In genomic region chr1:39107891-39108290, GRCh38 we compare ENCODE assay signal across 10 cellular contexts.
DNase-seq lines count a peak whose midpoint lies in the region; TF ChIP-seq lines count a peak whose summit lies in the region.
"Had no signal": no experiment of that assay in that cellular context is flagged by ENCODE, and none has a peak within 500 bp of the region (broad histone marks: within the 10 kb centered on the region; RNA-seq: fewer than 3 reads in every experiment).

No MANE protein-coding gene starts in this region.

- TF ChIP-seq CTCF in HEK293 (tag by site-specific recombination; IDR thresholded peaks at IDR 0.05), result no peak

- no peaks in the 10 kb centered on the region for H3K36me3 ChIP-seq in HEK293 (ENCODE audit: control insufficient read depth in 2 of 2, insufficient read depth in 1 of 2, low read length in 2 of 2)

- peaks cover 23% of the 10 kb centered on the region for H3K4me1 Mint-ChIP-seq in activated CD4-positive, alpha-beta T cell treated with anti-CD3 and anti-CD28 coated beads, Interleukin-2, amount 10 ng/mL, durations not matched to agents 7 days and 5 days

- H3K36me3 Mint-ChIP-seq in activated CD4-positive, alpha-beta T cell treated with anti-CD3 and anti-CD28 coated beads, Interleukin-2, amount 10 ng/mL, durations not matched to agents 7 days and 5 days (ENCODE audit: low read depth), result no peaks in the 10 kb centered on the region

- H3K27ac ChIP-seq in HEK293 (ENCODE audit: extremely low read depth, low read depth, low read length) (no peak overlapping the region), angular gyrus (ENCODE audit: low read depth, low read length) (peak overlapping the region; percentile 65), skin epidermis (peak overlapping the region in 16 of 21 experiments; percentile 86 to 99 (median 94))

- H3K4me1 ChIP-seq in HEK293 (ENCODE audit: control insufficient read depth, insufficient read depth, low read length), result peaks cover 19% of the 10 kb centered on the region

- H3K4me3 ChIP-seq in HEK293 (ENCODE audit: low read depth, low read length) (no peak overlapping the region), iPS-18c (ENCODE audit: insufficient read depth, low read depth, low read length) (0 out of 2 replicates have a peak overlapping the region, but pooled peaks have one; percentile 80), skin epidermis (peak overlapping the region in 5 of 7 experiments; percentile 11 to 97 (median 87))

- CTCF ChIA-PET in HEK293 (lab: Yijun Ruan, JAX), result interaction anchor here (1.0 to 4.8 kb wide), 7 partner anchors 9 to 279 kb away, joined by 3 to 46 read pairs (median 3); no protein-coding TSS in a partner anchor
- CTCF ChIA-PET in activated CD4-positive, alpha-beta T cell treated with anti-CD3 and anti-CD28 coated beads, Interleukin-2, amount 10 ng/mL, durations not matched to agents 7 days and 5 days (lab: Charles Lee), result interaction anchor here (0.6 to 1.3 kb wide), 3 partner anchors 106 to 150 kb away, joined by 3 read pairs; no protein-coding TSS in a partner anchor

- H3K27ac Mint-ChIP-seq in activated CD4-positive, alpha-beta T cell treated with anti-CD3 and anti-CD28 coated beads, Interleukin-2, amount 10 ng/mL, durations not matched to agents 7 days and 5 days, result no peak overlapping the region
- H3K27ac Mint-ChIP-seq: dendritic cell treated with granulocyte-macrophage colony-stimulating factor and Interleukin-4, amounts not matched to agents 40 ng/mL and 50 ng/mL, for 4 days had no signal

- no peak for DNase-seq in T-helper 1 cell
- DNase-seq in activated CD4-positive, alpha-beta T cell treated with anti-CD3 and anti-CD28 coated beads, Interleukin-2, amount 10 ng/mL, durations not matched to agents 7 days and 5 days, result no peak
- no peak for DNase-seq in activated CD4-positive, alpha-beta T cell treated with anti-CD3 and anti-CD28 coated beads, Interleukin-2, amount 50 U/mL, for 48 hours
- DNase-seq in activated naive CD4-positive, alpha-beta T cell treated with anti-CD3 and anti-CD28 coated beads, Interleukin-2, amount 50 U/mL, for 16 hours, result no peak
- DNase-seq: NCI-H2171 treated with DMSO at 0.1 percent for 48 hours had no signal

- POLR2A ChIA-PET in HEK293 (lab: Yijun Ruan, JAX), result interaction anchor here (0.8 to 1.4 kb wide), 2 partner anchors 35 to 76 kb away, joined by 4 to 5 read pairs; no protein-coding TSS in a partner anchor
- POLR2A ChIA-PET in activated CD4-positive, alpha-beta T cell treated with anti-CD3 and anti-CD28 coated beads, Interleukin-2, amount 10 ng/mL, durations not matched to agents 7 days and 5 days (lab: Charles Lee), result no interaction called here

- no peak overlapping the region for H3K4me3 Mint-ChIP-seq in activated CD4-positive, alpha-beta T cell treated with anti-CD3 and anti-CD28 coated beads, Interleukin-2, amount 10 ng/mL, durations not matched to agents 7 days and 5 days
- H3K4me3 Mint-ChIP-seq: dendritic cell treated with granulocyte-macrophage colony-stimulating factor and Interleukin-4, amounts not matched to agents 40 ng/mL and 50 ng/mL, for 4 days had no signal

- H3K27me3 Mint-ChIP-seq in activated CD4-positive, alpha-beta T cell treated with anti-CD3 and anti-CD28 coated beads, Interleukin-2, amount 10 ng/mL, durations not matched to agents 7 days and 5 days, result peaks cover 13% of the 10 kb centered on the region

- H3K9me3 Mint-ChIP-seq in activated CD4-positive, alpha-beta T cell treated with anti-CD3 and anti-CD28 coated beads, Interleukin-2, amount 10 ng/mL, durations not matched to agents 7 days and 5 days, result no peaks in the 10 kb centered on the region
- H3K9me3 Mint-ChIP-seq: dendritic cell treated with granulocyte-macrophage colony-stimulating factor and Interleukin-4, amounts not matched to agents 40 ng/mL and 50 ng/mL, for 4 days had no signal

- H3K9me3 ChIP-seq in HEK293 (ENCODE audit: control insufficient read depth, insufficient read depth, low read depth, low read length) (no peaks in the 10 kb centered on the region), iPS-18c (ENCODE audit: control insufficient read depth, insufficient read depth, low read length) (no peaks in the 10 kb centered on the region)

TF ChIP-seq in HEK293, 187 proteins besides CTCF, POLR2A, EP300 and RAD21:
- TF ChIP-seq ZBTB6 (tag by site-specific recombination; IDR thresholded peaks at IDR 0.05) (no peak), IKZF3 (tag by site-specific recombination; IDR thresholded peaks at IDR 0.05) (0 out of 2 replicates have a peak, but pooled peaks have one; percentile 6)
TF ChIP-seq in HEK293: peak in this region for 1.
